In the genomic region with DNA sequence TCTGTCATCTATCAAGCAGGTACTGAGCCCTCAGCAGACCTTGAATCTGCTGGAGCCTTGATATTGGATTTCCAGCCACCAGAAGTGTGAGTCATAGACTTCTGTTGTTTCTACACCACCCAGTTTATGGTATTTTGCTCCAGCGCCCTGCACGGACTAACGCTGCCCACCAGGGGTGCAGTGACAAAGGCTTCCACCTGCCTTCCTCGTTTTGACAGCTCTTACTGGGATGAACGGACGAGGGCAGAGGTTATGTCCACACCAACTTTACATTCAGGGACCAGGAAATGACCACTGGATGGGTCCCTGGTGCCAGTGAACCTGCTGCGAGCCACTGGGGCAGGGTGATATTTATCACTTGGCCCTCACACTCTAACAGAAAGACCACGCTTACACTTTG, we compare ENCODE assay signal across 1 cellular context.
TF ChIP-seq lines count a peak whose summit lies in the region.

No MANE protein-coding gene starts in this region.

TF ChIP-seq in HepG2, 621 proteins besides CTCF, POLR2A, EP300 and RAD21 (continued from another document and continues in another):
- TF ChIP-seq, protein P1, sequence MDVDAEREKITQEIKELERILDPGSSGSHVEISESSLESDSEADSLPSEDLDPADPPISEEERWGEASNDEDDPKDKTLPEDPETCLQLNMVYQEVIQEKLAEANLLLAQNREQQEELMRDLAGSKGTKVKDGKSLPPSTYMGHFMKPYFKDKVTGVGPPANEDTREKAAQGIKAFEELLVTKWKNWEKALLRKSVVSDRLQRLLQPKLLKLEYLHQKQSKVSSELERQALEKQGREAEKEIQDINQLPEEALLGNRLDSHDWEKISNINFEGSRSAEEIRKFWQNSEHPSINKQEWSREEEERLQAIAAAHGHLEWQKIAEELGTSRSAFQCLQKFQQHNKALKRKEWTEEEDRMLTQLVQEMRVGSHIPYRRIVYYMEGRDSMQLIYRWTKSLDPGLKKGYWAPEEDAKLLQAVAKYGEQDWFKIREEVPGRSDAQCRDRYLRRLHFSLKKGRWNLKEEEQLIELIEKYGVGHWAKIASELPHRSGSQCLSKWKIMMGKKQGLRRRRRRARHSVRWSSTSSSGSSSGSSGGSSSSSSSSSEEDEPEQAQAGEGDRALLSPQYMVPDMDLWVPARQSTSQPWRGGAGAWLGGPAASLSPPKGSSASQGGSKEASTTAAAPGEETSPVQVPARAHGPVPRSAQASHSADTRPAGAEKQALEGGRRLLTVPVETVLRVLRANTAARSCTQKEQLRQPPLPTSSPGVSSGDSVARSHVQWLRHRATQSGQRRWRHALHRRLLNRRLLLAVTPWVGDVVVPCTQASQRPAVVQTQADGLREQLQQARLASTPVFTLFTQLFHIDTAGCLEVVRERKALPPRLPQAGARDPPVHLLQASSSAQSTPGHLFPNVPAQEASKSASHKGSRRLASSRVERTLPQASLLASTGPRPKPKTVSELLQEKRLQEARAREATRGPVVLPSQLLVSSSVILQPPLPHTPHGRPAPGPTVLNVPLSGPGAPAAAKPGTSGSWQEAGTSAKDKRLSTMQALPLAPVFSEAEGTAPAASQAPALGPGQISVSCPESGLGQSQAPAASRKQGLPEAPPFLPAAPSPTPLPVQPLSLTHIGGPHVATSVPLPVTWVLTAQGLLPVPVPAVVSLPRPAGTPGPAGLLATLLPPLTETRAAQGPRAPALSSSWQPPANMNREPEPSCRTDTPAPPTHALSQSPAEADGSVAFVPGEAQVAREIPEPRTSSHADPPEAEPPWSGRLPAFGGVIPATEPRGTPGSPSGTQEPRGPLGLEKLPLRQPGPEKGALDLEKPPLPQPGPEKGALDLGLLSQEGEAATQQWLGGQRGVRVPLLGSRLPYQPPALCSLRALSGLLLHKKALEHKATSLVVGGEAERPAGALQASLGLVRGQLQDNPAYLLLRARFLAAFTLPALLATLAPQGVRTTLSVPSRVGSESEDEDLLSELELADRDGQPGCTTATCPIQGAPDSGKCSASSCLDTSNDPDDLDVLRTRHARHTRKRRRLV (CRISPR knock-in tag; IDR thresholded peaks at IDR 0.05), result no peak
- TF ChIP-seq, protein P2, sequence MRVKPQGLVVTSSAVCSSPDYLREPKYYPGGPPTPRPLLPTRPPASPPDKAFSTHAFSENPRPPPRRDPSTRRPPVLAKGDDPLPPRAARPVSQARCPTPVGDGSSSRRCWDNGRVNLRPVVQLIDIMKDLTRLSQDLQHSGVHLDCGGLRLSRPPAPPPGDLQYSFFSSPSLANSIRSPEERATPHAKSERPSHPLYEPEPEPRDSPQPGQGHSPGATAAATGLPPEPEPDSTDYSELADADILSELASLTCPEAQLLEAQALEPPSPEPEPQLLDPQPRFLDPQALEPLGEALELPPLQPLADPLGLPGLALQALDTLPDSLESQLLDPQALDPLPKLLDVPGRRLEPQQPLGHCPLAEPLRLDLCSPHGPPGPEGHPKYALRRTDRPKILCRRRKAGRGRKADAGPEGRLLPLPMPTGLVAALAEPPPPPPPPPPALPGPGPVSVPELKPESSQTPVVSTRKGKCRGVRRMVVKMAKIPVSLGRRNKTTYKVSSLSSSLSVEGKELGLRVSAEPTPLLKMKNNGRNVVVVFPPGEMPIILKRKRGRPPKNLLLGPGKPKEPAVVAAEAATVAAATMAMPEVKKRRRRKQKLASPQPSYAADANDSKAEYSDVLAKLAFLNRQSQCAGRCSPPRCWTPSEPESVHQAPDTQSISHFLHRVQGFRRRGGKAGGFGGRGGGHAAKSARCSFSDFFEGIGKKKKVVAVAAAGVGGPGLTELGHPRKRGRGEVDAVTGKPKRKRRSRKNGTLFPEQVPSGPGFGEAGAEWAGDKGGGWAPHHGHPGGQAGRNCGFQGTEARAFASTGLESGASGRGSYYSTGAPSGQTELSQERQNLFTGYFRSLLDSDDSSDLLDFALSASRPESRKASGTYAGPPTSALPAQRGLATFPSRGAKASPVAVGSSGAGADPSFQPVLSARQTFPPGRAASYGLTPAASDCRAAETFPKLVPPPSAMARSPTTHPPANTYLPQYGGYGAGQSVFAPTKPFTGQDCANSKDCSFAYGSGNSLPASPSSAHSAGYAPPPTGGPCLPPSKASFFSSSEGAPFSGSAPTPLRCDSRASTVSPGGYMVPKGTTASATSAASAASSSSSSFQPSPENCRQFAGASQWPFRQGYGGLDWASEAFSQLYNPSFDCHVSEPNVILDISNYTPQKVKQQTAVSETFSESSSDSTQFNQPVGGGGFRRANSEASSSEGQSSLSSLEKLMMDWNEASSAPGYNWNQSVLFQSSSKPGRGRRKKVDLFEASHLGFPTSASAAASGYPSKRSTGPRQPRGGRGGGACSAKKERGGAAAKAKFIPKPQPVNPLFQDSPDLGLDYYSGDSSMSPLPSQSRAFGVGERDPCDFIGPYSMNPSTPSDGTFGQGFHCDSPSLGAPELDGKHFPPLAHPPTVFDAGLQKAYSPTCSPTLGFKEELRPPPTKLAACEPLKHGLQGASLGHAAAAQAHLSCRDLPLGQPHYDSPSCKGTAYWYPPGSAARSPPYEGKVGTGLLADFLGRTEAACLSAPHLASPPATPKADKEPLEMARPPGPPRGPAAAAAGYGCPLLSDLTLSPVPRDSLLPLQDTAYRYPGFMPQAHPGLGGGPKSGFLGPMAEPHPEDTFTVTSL (CRISPR knock-in tag; IDR thresholded peaks at IDR 0.05; ENCODE audit: borderline replicate concordance), result no peak
- TF ChIP-seq PRMT3 (CRISPR knock-in tag; IDR thresholded peaks at IDR 0.05; ENCODE audit: borderline replicate concordance, low read depth) (no peak), ZNF709 (CRISPR knock-in tag; IDR thresholded peaks at IDR 0.05) (no peak), ETV5 (CRISPR knock-in tag; IDR thresholded peaks at IDR 0.05; ENCODE audit: borderline replicate concordance) (peak; percentile 72; the same call in 1 of the 2 replicates), SRSF4 (IDR thresholded peaks at IDR 0.05; ENCODE audit: low read depth, low read length, poor library complexity, severe bottlenecking) (no peak), MYNN (CRISPR knock-in tag; IDR thresholded peaks at IDR 0.05; ENCODE audit: low read depth) (no peak), FOXK2 (IDR thresholded peaks at IDR 0.05) (peak; percentile 49; the same call in 1 of the 2 replicates), SMARCC2 (IDR thresholded peaks at IDR 0.05) (no peak), ZSCAN22 (CRISPR knock-in tag; IDR thresholded peaks at IDR 0.05) (no peak), GLI4 (CRISPR knock-in tag; IDR thresholded peaks at IDR 0.05; ENCODE audit: borderline replicate concordance) (no peak), MIER2 (CRISPR knock-in tag; IDR thresholded peaks at IDR 0.05) (peak; percentile 68; the same call in 1 of the 2 replicates), HOXA7 (CRISPR knock-in tag; IDR thresholded peaks at IDR 0.05) (no peak), MAFF (IDR thresholded peaks at IDR 0.05; ENCODE audit: low read depth, low read length) (no peak), ZNF350 (CRISPR knock-in tag; IDR thresholded peaks at IDR 0.05; ENCODE audit: borderline replicate concordance, low read depth) (peak; percentile 88), KLF15 (CRISPR knock-in tag; IDR thresholded peaks at IDR 0.05; ENCODE audit: borderline replicate concordance) (no peak), ZNF3 (CRISPR knock-in tag; IDR thresholded peaks at IDR 0.05) (peak; percentile 57; the same call in 1 of the 2 replicates), ZNF547 (CRISPR knock-in tag; IDR thresholded peaks at IDR 0.05) (no peak), TGIF2 (CRISPR knock-in tag; IDR thresholded peaks at IDR 0.05) (peak; percentile 96), ZBTB7A (CRISPR knock-in tag; IDR thresholded peaks at IDR 0.05) (peak; percentile 81; the same call in 1 of the 2 replicates), RFX5 (IDR thresholded peaks at IDR 0.05; ENCODE audit: low read depth, low read length) (no peak), MTF1 (CRISPR knock-in tag; IDR thresholded peaks at IDR 0.05) (no peak), CBX2 (IDR thresholded peaks at IDR 0.05; ENCODE audit: low read depth, low read length) (no peak), CBX2 (CRISPR knock-in tag; IDR thresholded peaks at IDR 0.05; ENCODE audit: low read depth) (no peak), THAP11 (CRISPR knock-in tag; IDR thresholded peaks at IDR 0.05) (peak; percentile 73; the same call in 1 of the 2 replicates), GZF1 (CRISPR knock-in tag; IDR thresholded peaks at IDR 0.05) (no peak), HHEX (CRISPR knock-in tag; IDR thresholded peaks at IDR 0.05) (no peak), ZNF556 (CRISPR knock-in tag; IDR thresholded peaks at IDR 0.05; ENCODE audit: borderline replicate concordance) (no peak; the same call in 1 of the 2 replicates), ZBTB38 (CRISPR knock-in tag; IDR thresholded peaks at IDR 0.05) (no peak; the same call in 1 of the 2 replicates), TARDBP (CRISPR knock-in tag; IDR thresholded peaks at IDR 0.05) (peak; percentile 85; the same call in 1 of the 2 replicates), MEF2D (CRISPR knock-in tag; IDR thresholded peaks at IDR 0.05) (peak; percentile 86), ZSCAN21 (CRISPR knock-in tag; IDR thresholded peaks at IDR 0.05; ENCODE audit: borderline replicate concordance) (peak; percentile 57; the same call in 1 of the 2 replicates), ZNF160 (CRISPR knock-in tag; IDR thresholded peaks at IDR 0.05) (0 out of 2 replicates have a peak, but pooled peaks have one; percentile 66), CREB1 (IDR thresholded peaks at IDR 0.05) (peak; percentile 76), CREB1 (CRISPR knock-in tag; IDR thresholded peaks at IDR 0.05) (0 out of 2 replicates have a peak, but pooled peaks have one; percentile 23), NONO (IDR thresholded peaks at IDR 0.05) (no peak), NONO (CRISPR knock-in tag; conservative IDR thresholded peaks at IDR 0.05) (no peak), ZIK1 (CRISPR knock-in tag; IDR thresholded peaks at IDR 0.05; ENCODE audit: borderline replicate concordance, low read depth) (0 out of 2 replicates have a peak, but pooled peaks have one; percentile 40)
- TF ChIP-seq, protein P3, sequence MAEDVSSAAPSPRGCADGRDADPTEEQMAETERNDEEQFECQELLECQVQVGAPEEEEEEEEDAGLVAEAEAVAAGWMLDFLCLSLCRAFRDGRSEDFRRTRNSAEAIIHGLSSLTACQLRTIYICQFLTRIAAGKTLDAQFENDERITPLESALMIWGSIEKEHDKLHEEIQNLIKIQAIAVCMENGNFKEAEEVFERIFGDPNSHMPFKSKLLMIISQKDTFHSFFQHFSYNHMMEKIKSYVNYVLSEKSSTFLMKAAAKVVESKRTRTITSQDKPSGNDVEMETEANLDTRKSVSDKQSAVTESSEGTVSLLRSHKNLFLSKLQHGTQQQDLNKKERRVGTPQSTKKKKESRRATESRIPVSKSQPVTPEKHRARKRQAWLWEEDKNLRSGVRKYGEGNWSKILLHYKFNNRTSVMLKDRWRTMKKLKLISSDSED (CRISPR knock-in tag; IDR thresholded peaks at IDR 0.05), result no peak
- TF ChIP-seq, protein P4, sequence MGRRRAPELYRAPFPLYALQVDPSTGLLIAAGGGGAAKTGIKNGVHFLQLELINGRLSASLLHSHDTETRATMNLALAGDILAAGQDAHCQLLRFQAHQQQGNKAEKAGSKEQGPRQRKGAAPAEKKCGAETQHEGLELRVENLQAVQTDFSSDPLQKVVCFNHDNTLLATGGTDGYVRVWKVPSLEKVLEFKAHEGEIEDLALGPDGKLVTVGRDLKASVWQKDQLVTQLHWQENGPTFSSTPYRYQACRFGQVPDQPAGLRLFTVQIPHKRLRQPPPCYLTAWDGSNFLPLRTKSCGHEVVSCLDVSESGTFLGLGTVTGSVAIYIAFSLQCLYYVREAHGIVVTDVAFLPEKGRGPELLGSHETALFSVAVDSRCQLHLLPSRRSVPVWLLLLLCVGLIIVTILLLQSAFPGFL (CRISPR knock-in tag; IDR thresholded peaks at IDR 0.05), result no peak
- TF ChIP-seq, protein P5, sequence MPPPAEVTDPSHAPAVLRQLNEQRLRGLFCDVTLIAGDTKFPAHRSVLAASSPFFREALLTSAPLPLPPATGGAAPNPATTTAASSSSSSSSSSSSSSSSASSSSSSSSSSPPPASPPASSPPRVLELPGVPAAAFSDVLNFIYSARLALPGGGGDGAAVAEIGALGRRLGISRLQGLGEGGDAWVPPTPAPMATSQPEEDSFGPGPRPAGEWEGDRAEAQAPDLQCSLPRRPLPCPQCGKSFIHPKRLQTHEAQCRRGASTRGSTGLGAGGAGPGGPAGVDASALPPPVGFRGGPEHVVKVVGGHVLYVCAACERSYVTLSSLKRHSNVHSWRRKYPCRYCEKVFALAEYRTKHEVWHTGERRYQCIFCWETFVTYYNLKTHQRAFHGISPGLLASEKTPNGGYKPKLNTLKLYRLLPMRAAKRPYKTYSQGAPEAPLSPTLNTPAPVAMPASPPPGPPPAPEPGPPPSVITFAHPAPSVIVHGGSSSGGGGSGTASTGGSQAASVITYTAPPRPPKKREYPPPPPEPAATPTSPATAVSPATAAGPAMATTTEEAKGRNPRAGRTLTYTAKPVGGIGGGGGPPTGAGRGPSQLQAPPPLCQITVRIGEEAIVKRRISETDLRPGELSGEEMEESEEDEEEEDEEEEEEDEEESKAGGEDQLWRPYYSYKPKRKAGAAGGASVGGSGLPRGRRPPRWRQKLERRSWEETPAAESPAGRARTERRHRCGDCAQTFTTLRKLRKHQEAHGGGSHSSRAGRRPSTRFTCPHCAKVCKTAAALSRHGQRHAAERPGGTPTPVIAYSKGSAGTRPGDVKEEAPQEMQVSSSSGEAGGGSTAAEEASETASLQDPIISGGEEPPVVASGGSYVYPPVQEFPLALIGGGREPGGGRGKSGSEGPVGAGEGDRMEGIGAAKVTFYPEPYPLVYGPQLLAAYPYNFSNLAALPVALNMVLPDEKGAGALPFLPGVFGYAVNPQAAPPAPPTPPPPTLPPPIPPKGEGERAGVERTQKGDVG (CRISPR knock-in tag; IDR thresholded peaks at IDR 0.05; ENCODE audit: borderline replicate concordance), result 0 out of 2 replicates have a peak, but pooled peaks have one; percentile 73
- TF ChIP-seq, protein P6, sequence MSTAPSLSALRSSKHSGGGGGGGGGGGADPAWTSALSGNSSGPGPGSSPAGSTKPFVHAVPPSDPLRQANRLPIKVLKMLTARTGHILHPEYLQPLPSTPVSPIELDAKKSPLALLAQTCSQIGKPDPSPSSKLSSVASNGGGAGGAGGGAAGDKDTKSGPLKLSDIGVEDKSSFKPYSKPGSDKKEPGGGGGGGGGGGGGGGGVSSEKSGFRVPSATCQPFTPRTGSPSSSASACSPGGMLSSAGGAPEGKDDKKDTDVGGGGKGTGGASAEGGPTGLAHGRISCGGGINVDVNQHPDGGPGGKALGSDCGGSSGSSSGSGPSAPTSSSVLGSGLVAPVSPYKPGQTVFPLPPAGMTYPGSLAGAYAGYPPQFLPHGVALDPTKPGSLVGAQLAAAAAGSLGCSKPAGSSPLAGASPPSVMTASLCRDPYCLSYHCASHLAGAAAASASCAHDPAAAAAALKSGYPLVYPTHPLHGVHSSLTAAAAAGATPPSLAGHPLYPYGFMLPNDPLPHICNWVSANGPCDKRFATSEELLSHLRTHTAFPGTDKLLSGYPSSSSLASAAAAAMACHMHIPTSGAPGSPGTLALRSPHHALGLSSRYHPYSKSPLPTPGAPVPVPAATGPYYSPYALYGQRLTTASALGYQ (CRISPR knock-in tag; IDR thresholded peaks at IDR 0.05), result no peak
- TF ChIP-seq, protein P7, sequence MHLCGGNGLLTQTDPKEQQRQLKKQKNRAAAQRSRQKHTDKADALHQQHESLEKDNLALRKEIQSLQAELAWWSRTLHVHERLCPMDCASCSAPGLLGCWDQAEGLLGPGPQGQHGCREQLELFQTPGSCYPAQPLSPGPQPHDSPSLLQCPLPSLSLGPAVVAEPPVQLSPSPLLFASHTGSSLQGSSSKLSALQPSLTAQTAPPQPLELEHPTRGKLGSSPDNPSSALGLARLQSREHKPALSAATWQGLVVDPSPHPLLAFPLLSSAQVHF (CRISPR knock-in tag; IDR thresholded peaks at IDR 0.05), result no peak
- TF ChIP-seq, protein P8, sequence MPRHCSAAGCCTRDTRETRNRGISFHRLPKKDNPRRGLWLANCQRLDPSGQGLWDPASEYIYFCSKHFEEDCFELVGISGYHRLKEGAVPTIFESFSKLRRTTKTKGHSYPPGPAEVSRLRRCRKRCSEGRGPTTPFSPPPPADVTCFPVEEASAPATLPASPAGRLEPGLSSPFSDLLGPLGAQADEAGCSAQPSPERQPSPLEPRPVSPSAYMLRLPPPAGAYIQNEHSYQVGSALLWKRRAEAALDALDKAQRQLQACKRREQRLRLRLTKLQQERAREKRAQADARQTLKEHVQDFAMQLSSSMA (CRISPR knock-in tag; IDR thresholded peaks at IDR 0.05), result no peak
